8 cellular contexts compared by ENCODE assay signal in the genomic region with DNA sequence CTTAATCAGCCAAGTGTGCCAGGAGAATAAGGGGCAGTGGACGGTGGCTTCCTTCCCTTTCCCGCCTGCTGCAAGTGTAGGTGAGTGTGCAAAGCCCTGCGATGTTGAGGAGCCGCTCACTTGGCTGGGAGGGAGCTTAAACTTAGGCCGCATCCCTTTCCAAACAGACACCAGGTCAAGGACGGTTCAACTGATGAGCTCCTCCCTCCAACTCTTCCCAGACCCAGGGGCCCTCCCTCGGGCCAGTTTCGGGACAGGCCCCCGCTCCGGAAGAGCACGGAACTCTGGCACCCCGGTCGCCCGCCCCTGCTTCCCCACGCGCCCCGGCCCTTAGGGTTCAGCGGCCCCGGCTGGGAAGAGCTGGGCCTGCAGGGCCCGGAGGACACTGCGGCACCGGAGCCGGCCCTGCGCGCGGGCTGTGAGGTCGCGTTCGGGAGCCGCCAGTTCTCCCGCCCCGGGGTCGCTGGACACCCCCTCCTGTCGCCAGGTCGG. TPM values are rescaled to one million over a fixed set of nuclear protein-coding genes. Genes with fewer than 3 reads are reported as not detected.
DNase-seq lines count a peak whose midpoint lies in the region; ATAC-seq and TF ChIP-seq lines count a peak whose summit lies in the region.

No MANE protein-coding gene starts in this region.

- no peaks in the 10 kb centered on the region for H3K27me3 Mint-ChIP-seq in activated T-cell treated with anti-CD3 and anti-CD28 coated beads, Interleukin-2, amount 50 U/mL, for 72 hours (ENCODE audit: low read depth)
- H3K27me3 Mint-ChIP-seq in progenitor cell of endocrine pancreas: no peaks in the 10 kb centered on the region

- peak overlapping the region; percentile 90 to 94 for H3K4me3 Mint-ChIP-seq in activated T-cell treated with anti-CD3 and anti-CD28 coated beads, Interleukin-2, amount 50 U/mL, for 72 hours
- peak overlapping the region; percentile 99 for H3K4me3 Mint-ChIP-seq in progenitor cell of endocrine pancreas (ENCODE audit: low read depth)

- H3K27me3 ChIP-seq in heart left ventricle: no peaks in the 10 kb centered on the region

- TF ChIP-seq CTCF in heart left ventricle (IDR thresholded peaks at IDR 0.05): no peak
- TF ChIP-seq CTCF in progenitor cell of endocrine pancreas (IDR thresholded peaks at IDR 0.05; ENCODE audit: unreplicated experiment): no peak

- H3K4me1 Mint-ChIP-seq in activated T-cell treated with anti-CD3 and anti-CD28 coated beads, Interleukin-2, amount 50 U/mL, for 72 hours (ENCODE audit: low read depth): peaks cover 70% of the 10 kb centered on the region
- H3K4me1 Mint-ChIP-seq in progenitor cell of endocrine pancreas (ENCODE audit: low read depth): peaks cover 19% of the 10 kb centered on the region

- H3K36me3 ChIP-seq in heart left ventricle: peaks cover 0 to 45% (median 38%) of the 10 kb centered on the region in 9 donors

- peak; percentile 15 for ATAC-seq in GM21515 (IDR thresholded peaks at IDR 0.05; ENCODE audit: unreplicated experiment)
- ATAC-seq in activated T-cell treated with anti-CD3 and anti-CD28 coated beads, Interleukin-2, amount 50 U/mL, for 72 hours (replicated peaks in 1 of 2): peak; percentile 27 to 39
- peak in 3 of 4 donors; percentile 1 to 34 (median 17) for ATAC-seq in heart left ventricle

- peaks cover 0 to 58% (median 30%) of the 10 kb centered on the region in 12 donors for H3K4me1 ChIP-seq in heart left ventricle

- H3K4me3 ChIP-seq in heart left ventricle: peak overlapping the region; percentile 61 to 100 (median 96)

- intact Hi-C loops in heart left ventricle (cut with DNase I): loop anchor here in 1 of 10 donors (10.0 kb wide), 1 partner anchor 274 kb away; a partner anchor contains a TSS

- 0 to 2% (median 1%) methylated on average over 28 to 35 of the region's 35 CpGs for WGBS in heart left ventricle, 4 donors

- peak overlapping the region; percentile 64 for H3K27ac Mint-ChIP-seq in activated T-cell treated with anti-CD3 and anti-CD28 coated beads, Interleukin-2, amount 50 U/mL, for 72 hours
- peak overlapping the region; percentile 37 for H3K27ac Mint-ChIP-seq in progenitor cell of endocrine pancreas

- no peaks in the 10 kb centered on the region for H3K9me3 ChIP-seq in heart left ventricle

- TF ChIP-seq POLR2A in heart left ventricle (IDR thresholded peaks at IDR 0.05): no peak

- peak overlapping the region; percentile 71 to 96 (median 92) for H3K27ac ChIP-seq in heart left ventricle

- DNase-seq in GF-D8 (lab: John Stamatoyannopoulos, UW): peak; percentile 16
- DNase-seq in HuH-7 (ENCODE audit: low spot score): peak; percentile 38
- DNase-seq in activated T-cell treated with anti-CD3 and anti-CD28 coated beads, Interleukin-2, amount 50 U/mL, for 72 hours: peak; percentile 43 to 48
- DNase-seq in heart left ventricle: no peak
- DNase-seq in progenitor cell of endocrine pancreas (ENCODE audit: low spot score, unreplicated experiment): no peak
- no peak for DNase-seq in NCI-H2029 (lab: John Stamatoyannopoulos, UW)
- DNase-seq in NCI-H2227 treated with DMSO at 0.1 percent for 48 hours (lab: John Stamatoyannopoulos, UW): no peak

- H3K9me3 Mint-ChIP-seq in activated T-cell treated with anti-CD3 and anti-CD28 coated beads, Interleukin-2, amount 50 U/mL, for 72 hours: no peaks in the 10 kb centered on the region
- no peaks in the 10 kb centered on the region for H3K9me3 Mint-ChIP-seq in progenitor cell of endocrine pancreas (ENCODE audit: low read depth)

- H3K36me3 Mint-ChIP-seq in activated T-cell treated with anti-CD3 and anti-CD28 coated beads, Interleukin-2, amount 50 U/mL, for 72 hours (ENCODE audit: insufficient read depth in 2 of 2): peaks cover 10 to 19% of the 10 kb centered on the region in 2 donors
- H3K36me3 Mint-ChIP-seq in progenitor cell of endocrine pancreas (ENCODE audit: insufficient read depth): peaks cover 6% of the 10 kb centered on the region

RNA-seq across cellular contexts. Expression of a gene that starts 0.5 kb away (rescaled TPM):
- 10 to 100 TPM; 48.1 to 52.2 TPM for total RNA-seq in activated T-cell treated with anti-CD3 and anti-CD28 coated beads, Interleukin-2, amount 50 U/mL, for 72 hours
- total RNA-seq in heart left ventricle (10 to 100 TPM; 45.6 to 77.6 (median 55.3) TPM), progenitor cell of endocrine pancreas (40.5 and 40.6 TPM in 2 replicates)
- polyA plus RNA-seq in heart left ventricle: 100 to 1,000 TPM in 1 of 2 donors, 10 to 100 TPM in 1; 88.8 to 107 TPM

RNA-seq across cellular contexts. Expression of a gene that starts 2.1 kb away (rescaled TPM):
- total RNA-seq in activated T-cell treated with anti-CD3 and anti-CD28 coated beads, Interleukin-2, amount 50 U/mL, for 72 hours: 10 to 100 TPM; 21.9 to 22.3 TPM
- total RNA-seq in heart left ventricle (100 to 1,000 TPM in 3 of 9 donors, 10 to 100 TPM in 6; 55.9 to 245 (median 87.1) TPM), progenitor cell of endocrine pancreas (33.0 and 36.4 TPM in 2 replicates)
- 100 to 1,000 TPM; 147 to 311 TPM for polyA plus RNA-seq in heart left ventricle

Comparison
In these comparisons a context has a peak if more than half of its experiments do, and no peak if none do; other contexts are left out.
1. DNase-seq: peak in GF-D8 (single experiment), HuH-7 (single experiment) and activated T-cell treated with anti-CD3 and anti-CD28 coated beads, Interleukin-2, amount 50 U/mL, for 72 hours (2 of 2); none in heart left ventricle (0 of 5), progenitor cell of endocrine pancreas (single experiment), NCI-H2029 (single experiment) and NCI-H2227 treated with DMSO at 0.1 percent for 48 hours (single experiment).
2. Peak in every context shown above with its lines, with median percentiles within 50 percentile points of each other: ATAC-seq.